ENCODE assay signal across 10 cellular contexts in genomic region chr7:102875700-102876192, GRCh38. TPM values are rescaled to one million over a fixed set of nuclear protein-coding genes. Genes with fewer than 3 reads are reported as not detected.
A peak's percentile ranks its signal among the peaks of the same experiment; 100 is the strongest.
DNase-seq lines count a peak whose midpoint lies in the region; ATAC-seq, FAIRE-seq and TF ChIP-seq lines count a peak whose summit lies in the region.
"Had no signal": no experiment of that assay in that cellular context is flagged by ENCODE, and none has a peak within 500 bp of the region (broad histone marks: within the 10 kb centered on the region; RNA-seq: fewer than 3 reads in every experiment).

No MANE protein-coding gene starts in this region.

- H3K27me3 Mint-ChIP-seq in type B pancreatic cell: no peaks in the 10 kb centered on the region
- H3K27me3 Mint-ChIP-seq: CD4-positive, alpha-beta T cell had no signal

- ATAC-seq in HG03439 (IDR thresholded peaks at IDR 0.05; ENCODE audit: unreplicated experiment) (no peak), GM21423 (IDR thresholded peaks at IDR 0.05; ENCODE audit: unreplicated experiment) (no peak)

- H3K79me2 ChIP-seq in keratinocyte (ENCODE audit: control insufficient read depth, insufficient read depth, low read length): no peaks in the 10 kb centered on the region

- H3K27me3 ChIP-seq in keratinocyte (ENCODE audit: control insufficient read depth, extremely low read depth, insufficient read depth, low read length): no peaks in the 10 kb centered on the region
- H3K27me3 ChIP-seq: cardiac muscle cell had no signal

- peak; percentile 98 for FAIRE-seq in keratinocyte (lab: Jason Lieb, UNC)

- H3K27ac ChIP-seq in keratinocyte (ENCODE audit: control insufficient read depth, insufficient read depth, low read length): peak overlapping the region; percentile 90
- H3K27ac ChIP-seq: cardiac muscle cell had no signal

- no peaks in the 10 kb centered on the region for H3K36me3 Mint-ChIP-seq in type B pancreatic cell

- peak overlapping the region; percentile 94 for H3K27ac Mint-ChIP-seq in type B pancreatic cell
- H3K27ac Mint-ChIP-seq: CD4-positive, alpha-beta T cell had no signal

- H3K4me3 Mint-ChIP-seq in type B pancreatic cell: peak overlapping the region; percentile 62
- H3K4me3 Mint-ChIP-seq: CD4-positive, alpha-beta T cell had no signal

- peak overlapping the region; percentile 23 for H3K4me2 ChIP-seq in keratinocyte (ENCODE audit: control insufficient read depth, extremely low read depth, insufficient read depth, low read depth, low read length)

- H3K4me1 ChIP-seq in keratinocyte (ENCODE audit: control insufficient read depth, extremely low read depth, insufficient read depth, low read length): peaks cover 49% of the 10 kb centered on the region

- TF ChIP-seq CTCF in keratinocyte (optimal IDR thresholded peaks at IDR 0.05 in 1 of 3, IDR thresholded peaks at IDR 0.05 in 1 of 3, conservative IDR thresholded peaks at IDR 0.05 in 1 of 3; ENCODE audit: extremely low read depth in 1 of 3, insufficient read depth in 2 of 3, low read length in 3 of 3) (peak in 2 of 3 experiments; percentile 13 to 15), type B pancreatic cell (conservative IDR thresholded peaks at IDR 0.05) (no peak)

- peaks cover 8% of the 10 kb centered on the region for H3K9me3 Mint-ChIP-seq in type B pancreatic cell
- H3K9me3 Mint-ChIP-seq: CD4-positive, alpha-beta T cell had no signal

- H3K9me3 ChIP-seq in keratinocyte (ENCODE audit: control insufficient read depth, low read depth, low read length): no peaks in the 10 kb centered on the region

- dilution Hi-C loops in keratinocyte (cut with MboI; ENCODE audit: extremely low pct_ligation_motif_present, low sequenced_read_pairs): no loop called here

- no peaks in the 10 kb centered on the region for H4K20me1 ChIP-seq in keratinocyte (ENCODE audit: control insufficient read depth, extremely low read depth, insufficient read depth, low read length)

- H3K36me3 ChIP-seq in keratinocyte (ENCODE audit: control insufficient read depth in 2 of 2, extremely low read depth in 1 of 2, insufficient read depth in 2 of 2, low read length in 2 of 2): no peaks in the 10 kb centered on the region
- H3K36me3 ChIP-seq: cardiac muscle cell had no signal

- H2AFZ ChIP-seq in keratinocyte (ENCODE audit: control insufficient read depth, low read length): no peak overlapping the region

- DNase-seq in activated T-cell treated with anti-CD3 and anti-CD28 coated beads for 24 hours (ENCODE audit: low read depth) (peak; percentile 29), keratinocyte (ENCODE audit: low read depth, low spot score) (peak; percentile 98), type B pancreatic cell (ENCODE audit: extremely low spot score, unreplicated experiment) (no peak), NCI-H446 treated with DMSO at 0.1 percent for 48 hours (lab: John Stamatoyannopoulos, UW) (no peak)
- DNase-seq in activated T-cell treated with anti-CD3 and anti-CD28 coated beads, Interleukin-2, amount 50 U/mL, for 1 hour: no peak
- DNase-seq in activated T-cell treated with anti-CD3 and anti-CD28 coated beads, Interleukin-2, amount 50 U/mL, for 48 hours: peak; percentile 42 to 51

- H3K9me1 ChIP-seq in keratinocyte (ENCODE audit: control insufficient read depth, extremely low read depth, insufficient read depth, low read length): no peaks in the 10 kb centered on the region

- H3K9ac ChIP-seq in keratinocyte (ENCODE audit: control insufficient read depth, extremely low read depth, insufficient read depth, low read length): peak overlapping the region; percentile 64

- H3K4me3 ChIP-seq in keratinocyte (ENCODE audit: control insufficient read depth in 2 of 3, extremely low read depth in 1 of 3, insufficient read depth in 2 of 3, low read depth in 1 of 3, low read length in 3 of 3): no peak overlapping the region
- H3K4me3 ChIP-seq: cardiac muscle cell had no signal

- peaks cover 33% of the 10 kb centered on the region for H3K4me1 Mint-ChIP-seq in type B pancreatic cell (ENCODE audit: unreplicated experiment)

RNA-seq across cellular contexts. Expression of gene LRRC17, which starts 37.1 kb away (rescaled TPM):
- polyA plus RNA-seq in keratinocyte: 0.05 to 0.28 TPM (median 0.20 TPM) in 3 replicates
- 0.57 TPM for polyA plus RNA-seq in keratinocyte (2011; ENCODE audit: low read depth)
- polyA plus RNA-seq in keratinocyte (2011; cell fraction: cytosol; rRNA removed): 0.05 TPM in 2 replicates
- 0.22 and 0.56 TPM in 2 replicates for polyA plus RNA-seq in keratinocyte (2011; cell fraction: nucleus; rRNA removed)
- 0.09 and 0.62 TPM in 2 replicates for polyA plus RNA-seq in keratinocyte (2012; ENCODE audit: low replicate concordance)
- polyA minus RNA-seq in keratinocyte: 0.23 TPM in 1 of 3 replicates, not detected in the others
- polyA minus RNA-seq in keratinocyte (2011; cell fraction: cytosol; rRNA and poly(A)+ RNA removed): not detected
- 0.32 and 0.70 TPM in 2 replicates for polyA minus RNA-seq in keratinocyte (2011; cell fraction: nucleus; rRNA and poly(A)+ RNA removed)
- total RNA-seq in type B pancreatic cell (ENCODE audit: low replicate concordance): 1.5 and 68.3 TPM in 2 replicates

Comparison
In these comparisons a context has a peak if more than half of its experiments do, and no peak if none do; other contexts are left out.
1. DNase-seq: peak in activated T-cell treated with anti-CD3 and anti-CD28 coated beads for 24 hours (single experiment), activated T-cell treated with anti-CD3 and anti-CD28 coated beads, Interleukin-2, amount 50 U/mL, for 48 hours (2 of 2) and keratinocyte (single experiment); none in activated T-cell treated with anti-CD3 and anti-CD28 coated beads, Interleukin-2, amount 50 U/mL, for 1 hour (single experiment), type B pancreatic cell (single experiment) and NCI-H446 treated with DMSO at 0.1 percent for 48 hours (single experiment).